ENCODE assay signal across 8 cellular contexts in the genomic region with DNA sequence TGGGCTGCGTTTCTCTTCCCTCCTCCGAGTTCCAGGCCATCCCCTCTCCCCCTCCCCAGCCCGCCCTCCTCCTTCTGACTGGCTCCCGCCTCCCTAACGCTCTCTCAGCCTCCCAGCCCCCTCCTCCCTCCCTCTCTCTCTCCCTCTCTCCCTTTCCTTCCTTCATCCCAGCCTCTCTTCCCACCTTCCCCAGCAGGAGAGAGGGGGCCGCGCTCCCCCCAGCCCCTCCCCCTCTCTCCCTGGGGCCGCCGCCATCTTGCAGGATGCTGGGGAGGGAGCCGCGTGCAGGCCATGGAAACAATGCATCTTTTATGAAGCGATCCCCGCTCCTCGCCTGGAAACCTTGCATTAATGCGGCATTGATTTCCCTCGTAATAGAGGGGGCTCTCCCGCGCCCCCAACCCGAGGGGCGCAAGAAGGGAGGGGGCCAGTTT. TPM values are rescaled to one million over a fixed set of nuclear protein-coding genes. Genes with fewer than 3 reads are reported as not detected.
DNase-seq lines count a peak whose midpoint lies in the region; ATAC-seq lines count a peak whose summit lies in the region.

No MANE protein-coding gene starts in this region.

- peaks cover 0 to 16% of the 10 kb centered on the region in 2 experiments for H3K27me3 ChIP-seq in mesenchymal stem cell (ENCODE audit: control insufficient read depth in 1 of 2, insufficient read depth in 1 of 2, low read length in 2 of 2)

- no peak overlapping the region for H2BK12ac ChIP-seq in mesenchymal stem cell (ENCODE audit: low read length in 2 of 2)

- no peak overlapping the region for H3K27ac ChIP-seq in mesenchymal stem cell (ENCODE audit: low read length, poor library complexity, severe bottlenecking)

- no peak overlapping the region for H2BK5ac ChIP-seq in mesenchymal stem cell (ENCODE audit: low read depth, low read length, poor library complexity, severe bottlenecking)

- H4K91ac ChIP-seq in mesenchymal stem cell (ENCODE audit: low read length), result peak overlapping the region; percentile 86

- peaks cover 12% of the 10 kb centered on the region for H3K4me1 ChIP-seq in mesenchymal stem cell (ENCODE audit: control insufficient read depth, insufficient read depth, low read depth, low read length)

- H3K9ac ChIP-seq in mesenchymal stem cell (ENCODE audit: low read length), result peak overlapping the region; percentile 29

- ATAC-seq in HG03135 (IDR thresholded peaks at IDR 0.05; ENCODE audit: unreplicated experiment) (no peak), HG02970 (IDR thresholded peaks at IDR 0.05; ENCODE audit: low FRiP score, unreplicated experiment) (no peak)

- H3K36me3 ChIP-seq in mesenchymal stem cell (ENCODE audit: control insufficient read depth in 1 of 2, insufficient read depth in 2 of 2, low read depth in 1 of 2, low read length in 2 of 2), result no peaks in the 10 kb centered on the region

- peak; percentile 24 for DNase-seq in AG20443 (ENCODE audit: low spot score)
- DNase-seq in Kasumi-1 (lab: John Stamatoyannopoulos, UW), result peak; percentile 33 to 47
- peak; percentile 5 to 35 (median 16) for DNase-seq in activated CD4-positive, CD25-positive, alpha-beta regulatory T cell (lab: John Stamatoyannopoulos, UW)
- peak; percentile 33 for DNase-seq in dermis blood vessel endothelial cell
- peak; percentile 55 for DNase-seq in mesenchymal stem cell
- DNase-seq in stimulated activated CD8-positive, alpha-beta memory T cell treated with anti-CD3 and anti-CD28 coated beads, Interleukin-15, amount 100 ng/mL, for 24 hours (ENCODE audit: low read depth), result peak; percentile 21

- peak overlapping the region; percentile 99 for H4K8ac ChIP-seq in mesenchymal stem cell (ENCODE audit: low read length)

- no peaks in the 10 kb centered on the region for H3K79me1 ChIP-seq in mesenchymal stem cell (replicated peaks; ENCODE audit: low read length, poor library complexity, severe bottlenecking)

- peak overlapping the region in 1 of 2 experiments; percentile 89 for H3K4ac ChIP-seq in mesenchymal stem cell (ENCODE audit: low read depth in 1 of 2, low read length in 2 of 2)

- peak overlapping the region; percentile 51 to 65 for H3K4me3 ChIP-seq in mesenchymal stem cell (ENCODE audit: insufficient read depth in 1 of 2, low read depth in 1 of 2, low read length in 2 of 2)

- peak overlapping the region; percentile 73 for H2BK120ac ChIP-seq in mesenchymal stem cell (ENCODE audit: low read depth, low read length)

- H3K18ac ChIP-seq in mesenchymal stem cell (ENCODE audit: low read depth in 1 of 2, low read length in 2 of 2), result peak overlapping the region; percentile 90 to 91

- no peak overlapping the region for H3K14ac ChIP-seq in mesenchymal stem cell (ENCODE audit: low read length in 2 of 2)

- no peak overlapping the region for H2AK5ac ChIP-seq in mesenchymal stem cell (ENCODE audit: low read length, severe bottlenecking)

- H3K23ac ChIP-seq in mesenchymal stem cell (ENCODE audit: low read length in 2 of 2), result no peak overlapping the region

- no peaks in the 10 kb centered on the region for H3K9me3 ChIP-seq in mesenchymal stem cell (ENCODE audit: control insufficient read depth, low read length)

- peak overlapping the region; percentile 91 for H3K4me2 ChIP-seq in mesenchymal stem cell (ENCODE audit: low read length, poor library complexity, severe bottlenecking)

- WGBS in mesenchymal stem cell, result 3% methylated on average over 18 of the region's 20 CpGs

- H2BK15ac ChIP-seq in mesenchymal stem cell (ENCODE audit: low read depth, poor library complexity, severe bottlenecking), result peak overlapping the region; percentile 100

- H2AFZ ChIP-seq in mesenchymal stem cell (ENCODE audit: low read depth, low read length), result peak overlapping the region; percentile 2

RNA-seq across cellular contexts. Expression of a gene that starts 42.6 kb away (rescaled TPM):
- 5.1 and 6.3 TPM in 2 replicates for total RNA-seq in dermis blood vessel endothelial cell
- polyA plus RNA-seq in mesenchymal stem cell (2013, experiment 1 of 2), result 8.3 TPM
- 9.0 TPM for polyA plus RNA-seq in mesenchymal stem cell (2013, experiment 2 of 2)
